Comparison of ENCODE assay signal across 8 cellular contexts in the genomic region with DNA sequence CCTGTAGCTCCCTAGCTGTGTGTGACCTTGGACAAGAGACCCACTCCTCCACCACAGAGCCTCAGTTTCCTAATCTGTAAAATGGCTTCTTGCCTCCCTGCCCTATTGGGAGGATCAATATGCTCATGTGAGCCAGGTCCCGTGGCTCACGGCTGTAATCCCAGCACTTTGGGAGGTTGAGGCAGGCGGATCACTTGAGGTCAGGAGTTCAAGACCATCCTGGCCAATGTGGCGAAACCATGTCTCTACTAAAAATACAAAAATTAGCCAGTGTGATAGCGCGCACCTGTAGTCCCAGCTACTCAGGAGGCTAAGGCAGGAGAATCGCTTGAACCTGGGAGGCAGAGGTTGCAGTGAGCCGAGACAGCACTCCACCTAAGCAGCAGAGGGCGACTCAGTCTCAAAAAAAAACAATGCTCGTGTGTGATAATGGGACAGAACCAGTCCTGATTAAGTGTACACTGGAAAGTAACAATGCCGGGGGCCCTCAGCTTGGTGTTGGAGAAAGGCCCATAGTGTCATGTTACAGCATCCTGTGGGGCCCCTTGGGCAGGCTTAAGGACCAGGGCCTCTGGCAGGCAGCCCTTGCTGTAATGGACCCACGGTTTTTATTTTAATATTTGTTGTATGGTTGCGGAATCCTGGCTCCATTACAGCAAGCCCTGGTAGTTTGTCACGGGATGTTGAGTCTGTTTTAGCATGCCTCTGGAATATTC. TPM values are rescaled to one million over a fixed set of nuclear protein-coding genes. Genes with fewer than 3 reads are reported as not detected.
DNase-seq lines count a peak whose midpoint lies in the region; ATAC-seq and TF ChIP-seq lines count a peak whose summit lies in the region.

No MANE protein-coding gene starts in this region.

- no peak overlapping the region for H3K4me3 ChIP-seq in GM06990 (replicated peaks; ENCODE audit: low read depth, low read length)
- peak overlapping the region in 1 of 3 donors; percentile 17 for H3K4me3 ChIP-seq in breast epithelium
- H3K4me3 ChIP-seq in liver (ENCODE audit: low read depth in 1 of 3, low read length in 3 of 3) = no peak overlapping the region
- H3K4me3 ChIP-seq in tibial artery = no peak overlapping the region

- H3K9ac ChIP-seq in liver (ENCODE audit: low read depth in 1 of 2, low read length in 2 of 2) = no peak overlapping the region

- intact Hi-C loops in breast epithelium (cut with DNase I; ENCODE audit: low total_unique reads) (no loop called here), tibial artery (cut with DNase I; ENCODE audit: low total_unique reads) (loop anchor here (2.0 kb wide), 1 partner anchor 44 kb away; no protein-coding TSS in a partner anchor)

- peak overlapping the region in 1 of 2 donors; percentile 56 for H3K27ac ChIP-seq in breast epithelium
- H3K27ac ChIP-seq in liver (ENCODE audit: low read depth in 1 of 2, low read length in 2 of 2) = no peak overlapping the region
- H3K27ac ChIP-seq in tibial artery = no peak overlapping the region

- TF ChIP-seq CTCF in GM06990 (IDR thresholded peaks at IDR 0.05; ENCODE audit: insufficient read depth, low read length, poor library complexity, severe bottlenecking) (peak; percentile 49), breast epithelium (IDR thresholded peaks at IDR 0.05) (peak; percentile 38 to 71 (median 66)), liver (IDR thresholded peaks at IDR 0.05; ENCODE audit: low read depth, low read length, missing input control) (peak; percentile 66), tibial artery (IDR thresholded peaks at IDR 0.05) (peak; percentile 52 to 67)

- 42% methylated on average over 14 of the region's 14 CpGs for WGBS in liver

- TF ChIP-seq RAD21 in liver (IDR thresholded peaks at IDR 0.05) = peak; percentile 80 to 85

- peaks cover 20% of the 10 kb centered on the region for H3K36me3 ChIP-seq in GM06990 (ENCODE audit: control insufficient read depth, insufficient read depth, low read length)
- no peaks in the 10 kb centered on the region for H3K36me3 ChIP-seq in breast epithelium
- H3K36me3 ChIP-seq in liver (ENCODE audit: control insufficient read depth in 4 of 4, insufficient read depth in 3 of 4, low read depth in 1 of 4, low read length in 3 of 4) = peaks cover 7 to 17% (median 12%) of the 10 kb centered on the region in 4 donors
- H3K36me3 ChIP-seq in tibial artery = peaks cover 14 to 23% (median 23%) of the 10 kb centered on the region in 3 donors

- no peak for ATAC-seq in HG03045 (IDR thresholded peaks at IDR 0.05; ENCODE audit: unreplicated experiment)
- no peak for ATAC-seq in HG03378 (IDR thresholded peaks at IDR 0.05; ENCODE audit: unreplicated experiment)

- H3K9me3 ChIP-seq in breast epithelium = no peaks in the 10 kb centered on the region
- no peaks in the 10 kb centered on the region for H3K9me3 ChIP-seq in liver (ENCODE audit: control insufficient read depth in 4 of 4, low read length in 3 of 4)
- H3K9me3 ChIP-seq in tibial artery = no peaks in the 10 kb centered on the region

- TF ChIP-seq POLR2A in breast epithelium (IDR thresholded peaks at IDR 0.05) = no peak

- H3K4me1 ChIP-seq in breast epithelium (peaks cover 0 to 7% of the 10 kb centered on the region in 2 donors), liver (ENCODE audit: control insufficient read depth in 4 of 4, insufficient read depth in 4 of 4, low read length in 3 of 4) (peaks cover 0 to 10% (median 5%) of the 10 kb centered on the region in 4 donors), tibial artery (peaks cover 0 to 28% (median 16%) of the 10 kb centered on the region in 4 donors)

- H3K27me3 ChIP-seq in GM06990 (replicated peaks; ENCODE audit: control insufficient read depth, insufficient read depth, low read length) (no peaks in the 10 kb centered on the region; the same call in 1 of the 2 replicates), breast epithelium (no peaks in the 10 kb centered on the region), liver (ENCODE audit: control insufficient read depth in 4 of 4, insufficient read depth in 4 of 4, low read length in 3 of 4) (no peaks in the 10 kb centered on the region), tibial artery (no peaks in the 10 kb centered on the region)

- DNase-seq in GM06990 (ENCODE audit: extremely low read depth, insufficient read length) (no peak), NCI-H1105 (lab: John Stamatoyannopoulos, UW) (peak; percentile 48), SW480 (ENCODE audit: low spot score) (peak; percentile 83), breast epithelium (ENCODE audit: low spot score in 2 of 2) (no peak), tibial artery (peak in 1 of 2 donors; percentile 39)

TF ChIP-seq in liver, 16 proteins besides CTCF, POLR2A, EP300 and RAD21:
- TF ChIP-seq, protein P1, sequence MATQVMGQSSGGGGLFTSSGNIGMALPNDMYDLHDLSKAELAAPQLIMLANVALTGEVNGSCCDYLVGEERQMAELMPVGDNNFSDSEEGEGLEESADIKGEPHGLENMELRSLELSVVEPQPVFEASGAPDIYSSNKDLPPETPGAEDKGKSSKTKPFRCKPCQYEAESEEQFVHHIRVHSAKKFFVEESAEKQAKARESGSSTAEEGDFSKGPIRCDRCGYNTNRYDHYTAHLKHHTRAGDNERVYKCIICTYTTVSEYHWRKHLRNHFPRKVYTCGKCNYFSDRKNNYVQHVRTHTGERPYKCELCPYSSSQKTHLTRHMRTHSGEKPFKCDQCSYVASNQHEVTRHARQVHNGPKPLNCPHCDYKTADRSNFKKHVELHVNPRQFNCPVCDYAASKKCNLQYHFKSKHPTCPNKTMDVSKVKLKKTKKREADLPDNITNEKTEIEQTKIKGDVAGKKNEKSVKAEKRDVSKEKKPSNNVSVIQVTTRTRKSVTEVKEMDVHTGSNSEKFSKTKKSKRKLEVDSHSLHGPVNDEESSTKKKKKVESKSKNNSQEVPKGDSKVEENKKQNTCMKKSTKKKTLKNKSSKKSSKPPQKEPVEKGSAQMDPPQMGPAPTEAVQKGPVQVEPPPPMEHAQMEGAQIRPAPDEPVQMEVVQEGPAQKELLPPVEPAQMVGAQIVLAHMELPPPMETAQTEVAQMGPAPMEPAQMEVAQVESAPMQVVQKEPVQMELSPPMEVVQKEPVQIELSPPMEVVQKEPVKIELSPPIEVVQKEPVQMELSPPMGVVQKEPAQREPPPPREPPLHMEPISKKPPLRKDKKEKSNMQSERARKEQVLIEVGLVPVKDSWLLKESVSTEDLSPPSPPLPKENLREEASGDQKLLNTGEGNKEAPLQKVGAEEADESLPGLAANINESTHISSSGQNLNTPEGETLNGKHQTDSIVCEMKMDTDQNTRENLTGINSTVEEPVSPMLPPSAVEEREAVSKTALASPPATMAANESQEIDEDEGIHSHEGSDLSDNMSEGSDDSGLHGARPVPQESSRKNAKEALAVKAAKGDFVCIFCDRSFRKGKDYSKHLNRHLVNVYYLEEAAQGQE (IDR thresholded peaks at IDR 0.05) = no peak
- TF ChIP-seq, protein P2, sequence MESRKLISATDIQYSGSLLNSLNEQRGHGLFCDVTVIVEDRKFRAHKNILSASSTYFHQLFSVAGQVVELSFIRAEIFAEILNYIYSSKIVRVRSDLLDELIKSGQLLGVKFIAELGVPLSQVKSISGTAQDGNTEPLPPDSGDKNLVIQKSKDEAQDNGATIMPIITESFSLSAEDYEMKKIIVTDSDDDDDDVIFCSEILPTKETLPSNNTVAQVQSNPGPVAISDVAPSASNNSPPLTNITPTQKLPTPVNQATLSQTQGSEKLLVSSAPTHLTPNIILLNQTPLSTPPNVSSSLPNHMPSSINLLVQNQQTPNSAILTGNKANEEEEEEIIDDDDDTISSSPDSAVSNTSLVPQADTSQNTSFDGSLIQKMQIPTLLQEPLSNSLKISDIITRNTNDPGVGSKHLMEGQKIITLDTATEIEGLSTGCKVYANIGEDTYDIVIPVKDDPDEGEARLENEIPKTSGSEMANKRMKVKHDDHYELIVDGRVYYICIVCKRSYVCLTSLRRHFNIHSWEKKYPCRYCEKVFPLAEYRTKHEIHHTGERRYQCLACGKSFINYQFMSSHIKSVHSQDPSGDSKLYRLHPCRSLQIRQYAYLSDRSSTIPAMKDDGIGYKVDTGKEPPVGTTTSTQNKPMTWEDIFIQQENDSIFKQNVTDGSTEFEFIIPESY (IDR thresholded peaks at IDR 0.05) = no peak
- TF ChIP-seq GABPA (IDR thresholded peaks at IDR 0.05 in 1 of 2, conservative IDR thresholded peaks at IDR 0.05 in 1 of 2) (no peak), EGR1 (IDR thresholded peaks at IDR 0.05; ENCODE audit: low read depth in 2 of 2) (no peak), FOXA1 (IDR thresholded peaks at IDR 0.05) (no peak), HNF4A (conservative IDR thresholded peaks at IDR 0.05) (no peak), HNF4G (IDR thresholded peaks at IDR 0.05) (no peak), SP1 (IDR thresholded peaks at IDR 0.05) (no peak), JUND (IDR thresholded peaks at IDR 0.05) (no peak), FOXA2 (IDR thresholded peaks at IDR 0.05) (no peak), RXRA (IDR thresholded peaks at IDR 0.05) (no peak), YY1 (IDR thresholded peaks at IDR 0.05) (no peak), NR2F2 (IDR thresholded peaks at IDR 0.05) (no peak), TAF1 (conservative IDR thresholded peaks at IDR 0.05) (no peak)
- TF ChIP-seq, protein P3, sequence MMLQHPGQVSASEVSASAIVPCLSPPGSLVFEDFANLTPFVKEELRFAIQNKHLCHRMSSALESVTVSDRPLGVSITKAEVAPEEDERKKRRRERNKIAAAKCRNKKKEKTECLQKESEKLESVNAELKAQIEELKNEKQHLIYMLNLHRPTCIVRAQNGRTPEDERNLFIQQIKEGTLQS (IDR thresholded peaks at IDR 0.05) = no peak
- TF ChIP-seq, protein P4, sequence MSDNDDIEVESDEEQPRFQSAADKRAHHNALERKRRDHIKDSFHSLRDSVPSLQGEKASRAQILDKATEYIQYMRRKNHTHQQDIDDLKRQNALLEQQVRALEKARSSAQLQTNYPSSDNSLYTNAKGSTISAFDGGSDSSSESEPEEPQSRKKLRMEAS (IDR thresholded peaks at IDR 0.05) = no peak

RNA-seq across cellular contexts. Expression of a gene that starts 6.8 kb away (rescaled TPM):
- total RNA-seq in breast epithelium (1,000 to 10,000 TPM; 5,709 to 7,550 (median 5,876) TPM), liver (1,000 to 10,000 TPM in 1 of 2 donors, 100 to 1,000 TPM in 1; 985 to 1,212 TPM)
- polyA plus RNA-seq in liver = 1,000 to 10,000 TPM in 1 of 2 donors, 100 to 1,000 TPM in 1; 514 to 1,329 TPM

RNA-seq across cellular contexts. Expression of a gene that starts 9.4 kb away (rescaled TPM):
- total RNA-seq in breast epithelium (100 to 1,000 TPM; 164 to 389 (median 199) TPM), liver (100 to 1,000 TPM; 123 to 146 TPM)
- polyA plus RNA-seq in liver = 100 to 1,000 TPM; 237 TPM

RNA-seq across cellular contexts. Expression of a gene that starts 15.6 kb away (rescaled TPM):
- 1,000 to 10,000 TPM; 3,591 to 5,468 (median 4,346) TPM for total RNA-seq in breast epithelium
- 1,000 to 10,000 TPM in 1 of 2 donors, 100 to 1,000 TPM in 1; 444 to 1,553 TPM for total RNA-seq in liver
- 1,000 to 10,000 TPM in 1 of 2 donors, 100 to 1,000 TPM in 1; 472 to 1,021 TPM for polyA plus RNA-seq in liver

RNA-seq across cellular contexts. Expression of a gene that starts 24.8 kb away (rescaled TPM):
- total RNA-seq in breast epithelium (10 to 100 TPM; 17.3 to 40.2 (median 34.7) TPM), liver (1 to 10 TPM; 4.9 to 9.8 TPM)
- 1 to 10 TPM; 5.8 to 8.2 TPM for polyA plus RNA-seq in liver

RNA-seq across cellular contexts. Expression of a gene that starts 29.0 kb away (rescaled TPM):
- total RNA-seq in breast epithelium = 1 to 10 TPM; 4.3 to 7.0 (median 4.6) TPM
- 1 to 10 TPM in 1 of 2 donors, under 1 TPM in 1; 0.65 to 1.8 TPM for total RNA-seq in liver
- polyA plus RNA-seq in liver = 1 to 10 TPM; 2.5 to 4.3 TPM

Comparison
In these comparisons a context has a peak if more than half of its experiments do, and no peak if none do; other contexts are left out.
1. DNase-seq: peak in NCI-H1105 (single experiment) and SW480 (single experiment); none in GM06990 (single experiment) and breast epithelium (0 of 2).
2. RNA of a gene that starts 6.8 kb away (total RNA-seq): 5,709 to 7,550 TPM in breast epithelium; 985 to 1,212 TPM in liver; every median in the first group is over 4 times any median in the second.
3. Peak in every context shown above with its lines, with median percentiles within 50 percentile points of each other: CTCF ChIP-seq.